Comparison of ENCODE assay signal across 18 cellular contexts in genomic region chr6:151514000-151514730, GRCh38. TPM values are rescaled to one million over a fixed set of nuclear protein-coding genes. Genes with fewer than 3 reads are reported as not detected.
"Had no signal": no experiment of that assay in that cellular context is flagged by ENCODE, and none has a peak within 500 bp of the region (broad histone marks: within the 10 kb centered on the region; RNA-seq: fewer than 3 reads in every experiment).

No MANE protein-coding gene starts in this region.

- H3K4me1 ChIP-seq: esophagus muscularis mucosa, prostate gland had no signal

- H3K27ac ChIP-seq: cardiac muscle cell, esophagus muscularis mucosa, prostate gland, spleen had no signal

- H3K9me3 ChIP-seq: prostate gland had no signal

- H3K27ac Mint-ChIP-seq: activated CD4-positive, alpha-beta memory T cell treated with anti-CD3 and anti-CD28 coated beads for 36 hours; activated naive CD4-positive, alpha-beta T cell treated with anti-CD3 and anti-CD28 coated beads for 36 hours; natural killer cell; stimulated activated memory B cell treated with anti-CD40 and anti-IgM and Interleukin-4, amounts not matched to agents 10 μg/mL and 1 μg/mL and 100 μg/mL, for 72 hours; type B pancreatic cell had no signal

- H3K27me3 Mint-ChIP-seq: activated CD4-positive, alpha-beta memory T cell treated with anti-CD3 and anti-CD28 coated beads for 36 hours; stimulated activated memory B cell treated with anti-CD40 and anti-IgM and Interleukin-4, amounts not matched to agents 10 μg/mL and 1 μg/mL and 100 μg/mL, for 72 hours; type B pancreatic cell had no signal

- H3K4me1 Mint-ChIP-seq: natural killer cell; stimulated activated memory B cell treated with anti-CD40 and anti-IgM and Interleukin-4, amounts not matched to agents 10 μg/mL and 1 μg/mL and 100 μg/mL, for 72 hours had no signal

- H3K27me3 ChIP-seq: cardiac muscle cell, esophagus muscularis mucosa, spleen had no signal

- H3K36me3 ChIP-seq: cardiac muscle cell, esophagus muscularis mucosa, prostate gland, spleen had no signal

- H3K4me3 Mint-ChIP-seq: activated CD4-positive, alpha-beta memory T cell treated with anti-CD3 and anti-CD28 coated beads for 36 hours; activated naive CD4-positive, alpha-beta T cell treated with anti-CD3 and anti-CD28 coated beads for 36 hours; natural killer cell; stimulated activated memory B cell treated with anti-CD40 and anti-IgM and Interleukin-4, amounts not matched to agents 10 μg/mL and 1 μg/mL and 100 μg/mL, for 72 hours; type B pancreatic cell had no signal

- DNase-seq: activated CD4-positive, alpha-beta memory T cell treated with anti-CD3 and anti-CD28 coated beads for 36 hours; activated CD4-positive, alpha-beta T cell treated with anti-CD3 and anti-CD28 coated beads for 1 hour; activated naive CD4-positive, alpha-beta T cell treated with anti-CD3 and anti-CD28 coated beads for 36 hours; mammary epithelial cell; mucosa of descending colon; natural killer cell; nucleus accumbens; spleen; stimulated activated CD4-positive, alpha-beta T cell treated with anti-CD3 and anti-CD28 coated beads, Interleukin-1b, Interleukin-23, amount 100 ng/mL, for 48 hours; substantia nigra; T-helper 2 cell had no signal

- ATAC-seq: left lobe of liver; mucosa of descending colon; natural killer cell; sciatic nerve; stimulated activated memory B cell treated with anti-CD40 and anti-IgM and Interleukin-4, amounts not matched to agents 10 μg/mL and 1 μg/mL and 100 μg/mL, for 72 hours had no signal

- H3K4me3 ChIP-seq: cardiac muscle cell, esophagus muscularis mucosa, mucosa of descending colon, prostate gland, spleen had no signal

- H3K36me3 Mint-ChIP-seq: stimulated activated memory B cell treated with anti-CD40 and anti-IgM and Interleukin-4, amounts not matched to agents 10 μg/mL and 1 μg/mL and 100 μg/mL, for 72 hours; type B pancreatic cell had no signal

RNA-seq across cellular contexts. Expression of gene CCDC170, which starts 20.3 kb away (rescaled TPM):
- total RNA-seq: activated CD4-positive, alpha-beta memory T cell treated with anti-CD3 and anti-CD28 coated beads for 36 hours; activated naive CD4-positive, alpha-beta T cell treated with anti-CD3 and anti-CD28 coated beads for 36 hours; mammary epithelial cell had no signal
